27 cellular contexts compared by ENCODE assay signal in genomic region chr12:122609696-122610095, GRCh38.
"Had no signal": no experiment of that assay in that cellular context is flagged by ENCODE, and none has a peak within 500 bp of the region (broad histone marks: within the 10 kb centered on the region; RNA-seq: fewer than 3 reads in every experiment).

No MANE protein-coding gene starts in this region.

- H3K36me3 ChIP-seq: pancreas, right lobe of liver, transverse colon had no signal

- H3K9me3 ChIP-seq: neutrophil, pancreas, psoas muscle, right lobe of liver, sigmoid colon, suprapubic skin, testis, tibial artery, transverse colon, upper lobe of left lung had no signal

- H3K27me3 ChIP-seq: neutrophil, pancreas, right lobe of liver, sigmoid colon, suprapubic skin, testis, tibial artery, transverse colon, upper lobe of left lung had no signal

- H3K4me3 ChIP-seq: pancreas, psoas muscle, right lobe of liver, sigmoid colon, suprapubic skin, testis, tibial artery, transverse colon, upper lobe of left lung had no signal

- DNase-seq: naive B cell; naive thymus-derived CD8-positive, alpha-beta T cell; nephron progenitor cell; nucleus accumbens; pancreas; posterior cingulate gyrus; psoas muscle; right cardiac atrium; right lobe of liver; sigmoid colon; small intestine; stimulated activated CD4-positive, alpha-beta T cell treated with anti-CD3 and anti-CD28 coated beads, Interleukin-15, amount 100 ng/mL, for 24 hours; stimulated activated CD4-positive, alpha-beta T cell treated with anti-CD3 and anti-CD28 coated beads, Interleukin-4, amount 100 ng/mL, for 1 hour; stimulated activated CD4-positive, alpha-beta T cell treated with anti-CD3 and anti-CD28 coated beads, Interleukin-4, amount 100 ng/mL, for 4 hours; stimulated activated CD8-positive, alpha-beta memory T cell treated with anti-CD3 and anti-CD28 coated beads, Interleukin-4, amount 100 ng/mL, for 48 hours; stimulated activated naive CD4-positive, alpha-beta T cell; stimulated activated naive CD8-positive, alpha-beta T cell treated with anti-CD3 and anti-CD28 coated beads, Interleukin-15, amount 100 ng/mL, for 72 hours; stimulated activated naive CD8-positive, alpha-beta T cell treated with anti-CD3 and anti-CD28 coated beads, Interleukin-15, Interleukin-2, amounts not matched to agents 100 U/mL and 50 U/mL, for 24 hours; substantia nigra; testis; tibial artery; transverse colon; upper lobe of left lung had no signal

- H3K4me1 ChIP-seq: pancreas, psoas muscle, right lobe of liver, sigmoid colon, suprapubic skin, testis, transverse colon, upper lobe of left lung had no signal

- H3K27ac ChIP-seq: neutrophil, pancreas, psoas muscle, right lobe of liver, sigmoid colon, suprapubic skin, testis, tibial artery, transverse colon, upper lobe of left lung had no signal

- ATAC-seq: naive thymus-derived CD8-positive, alpha-beta T cell; natural killer cell treated with Interleukin-12 subunit alpha and Interleukin-12 subunit beta and Interleukin-15 and Interleukin-18, amount 100 ng/mL, for 72 hours; pancreas; psoas muscle; right cardiac atrium; right lobe of liver; stimulated activated memory B cell treated with anti-CD40 and anti-IgM and Interleukin-4, amounts not matched to agents 10 μg/mL and 1 μg/mL and 100 μg/mL, for 72 hours; stimulated activated naive CD8-positive, alpha-beta T cell treated with anti-CD3 and anti-CD28 coated beads, Interleukin-15, amount 100 ng/mL, for 72 hours; stimulated activated naive CD8-positive, alpha-beta T cell treated with anti-CD3 and anti-CD28 coated beads, Interleukin-15, Interleukin-2, amounts not matched to agents 100 U/mL and 50 U/mL, for 24 hours had no signal
